Comparison of ENCODE assay signal across 8 cellular contexts in genomic region chr2:199911052-199911876, GRCh38. TPM values are rescaled to one million over a fixed set of nuclear protein-coding genes. Genes with fewer than 3 reads are reported as not detected.
DNase-seq lines count a peak whose midpoint lies in the region; TF ChIP-seq lines count a peak whose summit lies in the region.

C2orf69 (plus strand) TSS chr2:199911293; CDS start chr2:199911439, 146 bp downstream.

- H3K27ac Mint-ChIP-seq in H9, result peak within 1 kb of the TSS; percentile 98 to 99 (median 98)

- TF ChIP-seq CTCF in H9 (conservative IDR thresholded peaks at IDR 0.05), result no peak
- TF ChIP-seq CTCF in fibroblast of villous mesenchyme (IDR thresholded peaks at IDR 0.05; ENCODE audit: insufficient read depth, low read depth, low read length), result no peak
- peak; percentile 43 for TF ChIP-seq CTCF in neural cell (IDR thresholded peaks at IDR 0.05; ENCODE audit: poor library complexity, severe bottlenecking)
- TF ChIP-seq CTCF in stomach (IDR thresholded peaks at IDR 0.05), result peak in 1 of 7 experiments; percentile 4

- H3K4ac ChIP-seq in H9 (ENCODE audit: low read depth, low read length), result no peak within 1 kb of the TSS; the same call in 1 of the 2 replicates

- H3K9ac ChIP-seq in H9 (ENCODE audit: extremely low read depth, insufficient read length, low read length) (peak within 1 kb of the TSS; percentile 83), neural cell (ENCODE audit: low read length) (peak within 1 kb of the TSS; percentile 99)

- peaks cover 11 to 12% of the 10 kb centered on the region in 2 experiments for H3K9me3 Mint-ChIP-seq in H9

- peaks cover 3% of the 10 kb centered on the region for H3K79me1 ChIP-seq in H9 (ENCODE audit: insufficient read depth, low read depth, low read length, poor library complexity, severe bottlenecking)

- no peak within 1 kb of the TSS for H2AK5ac ChIP-seq in H9 (ENCODE audit: insufficient read length, low read length)

- H2BK20ac ChIP-seq in H9 (ENCODE audit: low read depth, low read length, poor library complexity, severe bottlenecking), result no peak within 1 kb of the TSS

- H3K4me2 ChIP-seq in H9 (ENCODE audit: insufficient read depth, insufficient read length, low read length) (peak within 1 kb of the TSS; percentile 76), neural cell (ENCODE audit: low read length) (peak within 1 kb of the TSS; percentile 79)

- peak within 1 kb of the TSS; percentile 73 for H3K27ac ChIP-seq in H9 (ENCODE audit: insufficient read length, low read depth, low read length)
- H3K27ac ChIP-seq in neural cell (ENCODE audit: low read length), result peak within 1 kb of the TSS; percentile 98
- peak within 1 kb of the TSS; percentile 94 to 100 (median 98) for H3K27ac ChIP-seq in stomach

- H2BK5ac ChIP-seq in H9 (ENCODE audit: insufficient read length, low read length), result no peak within 1 kb of the TSS

- TF ChIP-seq RAD21 in neural cell (conservative IDR thresholded peaks at IDR 0.05), result no peak

- H3K9me2 ChIP-seq in neural cell (ENCODE audit: insufficient read depth, low read length), result no peaks in the 10 kb centered on the region

- H3K9me3 ChIP-seq in H9 (ENCODE audit: control insufficient read depth, low read depth, low read length), result peaks cover 7% of the 10 kb centered on the region
- H3K9me3 ChIP-seq in MG63, result peaks cover under 1% of the 10 kb centered on the region; the same call in 1 of the 2 replicates
- H3K9me3 ChIP-seq in neural cell (ENCODE audit: low read length), result no peaks in the 10 kb centered on the region
- no peaks in the 10 kb centered on the region for H3K9me3 ChIP-seq in stomach

- peak within 1 kb of the TSS; percentile 97 to 98 for H3K4me3 Mint-ChIP-seq in H9

- H3K18ac ChIP-seq in H9 (ENCODE audit: insufficient read length, low read depth, low read length), result peak within 1 kb of the TSS; percentile 94

- H2BK12ac ChIP-seq in H9 (ENCODE audit: insufficient read length, low read depth, low read length), result peak within 1 kb of the TSS; percentile 78

- H3K79me2 ChIP-seq in H9 (ENCODE audit: insufficient read depth, low read length), result peaks cover 28% of the 10 kb centered on the region; the same call in 1 of the 2 replicates
- H3K79me2 ChIP-seq in neural cell (replicated peaks; ENCODE audit: insufficient read depth, low read length), result peaks cover 37% of the 10 kb centered on the region

- no peaks in the 10 kb centered on the region for H3F3A ChIP-seq in neural cell (ENCODE audit: insufficient read depth, low read length, poor library complexity, severe bottlenecking)

- H3K27me3 Mint-ChIP-seq in H9 (ENCODE audit: low read depth), result no peaks in the 10 kb centered on the region; the same call in 1 of the 2 replicates

- WGBS in H9 (ENCODE audit: extremely low coverage, insufficient read length, low lambda C conversion rate), result no CpG with 5 or more reads among the region's 85 CpGs
- WGBS in stomach, 5 donors, result 0% methylated on average over 34 to 85 of the region's 85 CpGs

- no peak within 1 kb of the TSS for H4K8ac ChIP-seq in H9 (replicated peaks; ENCODE audit: insufficient read length, low read depth, low read length)

- peaks cover 17 to 27% of the 10 kb centered on the region in 2 experiments for H3K4me1 Mint-ChIP-seq in H9

- peaks cover 25 to 32% (median 28%) of the 10 kb centered on the region in 3 experiments for H3K36me3 Mint-ChIP-seq in H9 (ENCODE audit: insufficient read depth in 1 of 3, low read depth in 3 of 3)

- H3T11ph ChIP-seq in H9 (ENCODE audit: low read length), result peak within 1 kb of the TSS; percentile 1

- no peak within 1 kb of the TSS for H2BK120ac ChIP-seq in H9 (ENCODE audit: low read depth, low read length, poor library complexity, severe bottlenecking)

- H3K27me3 ChIP-seq in H9 (ENCODE audit: insufficient read depth, low read length), result no peaks in the 10 kb centered on the region
- no peaks in the 10 kb centered on the region for H3K27me3 ChIP-seq in MG63
- no peaks in the 10 kb centered on the region for H3K27me3 ChIP-seq in neural cell (ENCODE audit: insufficient read depth, low read depth, low read length)
- H3K27me3 ChIP-seq in stomach, result no peaks in the 10 kb centered on the region

- no peak within 1 kb of the TSS for H4K91ac ChIP-seq in H9 (ENCODE audit: insufficient read length, low read depth, low read length)

- H3K36me3 ChIP-seq in MG63, result peaks cover 24% of the 10 kb centered on the region
- no peaks in the 10 kb centered on the region for H3K36me3 ChIP-seq in neural cell (ENCODE audit: insufficient read depth, low read length)
- H3K36me3 ChIP-seq in stomach, result peaks cover 0 to 4% (median 4%) of the 10 kb centered on the region in 4 donors

- H3K56ac ChIP-seq in H9 (ENCODE audit: insufficient read length, low read depth, low read length), result no peak within 1 kb of the TSS

- H3K4me1 ChIP-seq in H9 (ENCODE audit: insufficient read depth, low read length) (no peaks in the 10 kb centered on the region; the same call in 1 of the 2 replicates), stomach (peaks cover 14 to 39% (median 31%) of the 10 kb centered on the region in 4 donors)

- H4K20me1 ChIP-seq in H9 (ENCODE audit: control insufficient read depth, insufficient read depth, insufficient read length) (no peaks in the 10 kb centered on the region), neural cell (ENCODE audit: insufficient read depth) (no peaks in the 10 kb centered on the region)

- peak; percentile 98 for DNase-seq in ELR (ENCODE audit: low read depth)
- peak; percentile 99 for DNase-seq in H9
- peak; percentile 97 for DNase-seq in MG63
- peak; percentile 93 for DNase-seq in SIG-M5 (lab: John Stamatoyannopoulos, UW)
- peak; percentile 68 for DNase-seq in activated gamma-delta T cell (lab: John Stamatoyannopoulos, UW)
- peak; percentile 99 for DNase-seq in fibroblast of villous mesenchyme (ENCODE audit: low read depth)
- peak; percentile 97 for DNase-seq in stomach

- H3K14ac ChIP-seq in H9 (ENCODE audit: insufficient read depth, low read length), result peak within 1 kb of the TSS; percentile 95

- intact Hi-C loops in stomach (cut with DNase I; ENCODE audit: low total_unique reads), result no loop called here

- peak within 1 kb of the TSS; percentile 40; the same call in 1 of the 2 replicates for H2BK15ac ChIP-seq in H9 (ENCODE audit: low read depth, low read length)

- peak in 1 of 4 donors; percentile 79 for TF ChIP-seq POLR2A in stomach (IDR thresholded peaks at IDR 0.05)

- TF ChIP-seq EP300 in neural cell (conservative IDR thresholded peaks at IDR 0.05; ENCODE audit: poor library complexity, severe bottlenecking) (peak; percentile 82), stomach (IDR thresholded peaks at IDR 0.05) (no peak)

- peak within 1 kb of the TSS; percentile 50 for H2AFZ ChIP-seq in H9 (ENCODE audit: low read length)
- peak within 1 kb of the TSS; percentile 99 for H2AFZ ChIP-seq in neural cell (ENCODE audit: low read depth, low read length)

- H4K5ac ChIP-seq in H9 (ENCODE audit: insufficient read length, low read depth, low read length), result no peak within 1 kb of the TSS

- H3K23ac ChIP-seq in H9 (ENCODE audit: insufficient read length, low read depth, low read length), result no peak within 1 kb of the TSS

- H3K4me3 ChIP-seq in MG63, result peak within 1 kb of the TSS; percentile 82
- H3K4me3 ChIP-seq in fibroblast of villous mesenchyme (ENCODE audit: low read depth, low read length), result peak within 1 kb of the TSS; percentile 88
- H3K4me3 ChIP-seq in neural cell (ENCODE audit: low read length), result peak within 1 kb of the TSS; percentile 100
- H3K4me3 ChIP-seq in stomach, result peak within 1 kb of the TSS; percentile 69 to 95 (median 80)

- H3K23me2 ChIP-seq in H9 (ENCODE audit: insufficient read length, low read depth, low read length, poor library complexity, severe bottlenecking), result peaks cover 10% of the 10 kb centered on the region

TF ChIP-seq in neural cell, 6 proteins besides CTCF, POLR2A, EP300 and RAD21:
- TF ChIP-seq MXI1 (conservative IDR thresholded peaks at IDR 0.05; ENCODE audit: poor library complexity, severe bottlenecking) (peak; percentile 98), POLR2AphosphoS5 (IDR thresholded peaks at IDR 0.05) (peak; percentile 90), REST (IDR thresholded peaks at IDR 0.05; ENCODE audit: borderline replicate concordance) (peak; percentile 72), EZH2 (IDR thresholded peaks at IDR 0.05; ENCODE audit: borderline replicate concordance, insufficient read depth, low read length, poor library complexity, severe bottlenecking) (no peak), SMC3 (conservative IDR thresholded peaks at IDR 0.05; ENCODE audit: poor library complexity) (peak; percentile 52), TAF1 (IDR thresholded peaks at IDR 0.05; ENCODE audit: low read depth) (peak; percentile 90)
TF ChIP-seq in neural cell: peak in this region for 5.

RNA-seq across cellular contexts. Expression of gene C2orf69, which starts in this region (rescaled TPM):
- total RNA-seq in H9 (2021), result 22.0 and 22.6 TPM in 2 replicates
- 4.6 and 9.9 TPM in 2 replicates for total RNA-seq in MG63 (2014; rRNA removed; shearing (Covaris generic); ENCODE audit: low replicate concordance)
- 9.7 and 16.4 TPM in 2 replicates for total RNA-seq in fibroblast of villous mesenchyme
- polyA plus RNA-seq in neural cell, result 13.8 and 17.3 TPM in 2 replicates
- polyA minus RNA-seq in neural cell, result 30.2 and 33.0 TPM in 2 replicates
- 10 to 100 TPM in 3 of 5 donors, 1 to 10 TPM in 2; 2.0 to 29.8 (median 15.4) TPM for total RNA-seq in stomach
- polyA plus RNA-seq in stomach, result 1 to 10 TPM; 3.9 to 9.5 (median 5.1) TPM

Comparison
In these comparisons a context has a peak if more than half of its experiments do, and no peak if none do; other contexts are left out.
1. Peak in every context shown above with its lines: DNase-seq, H3K4me3 ChIP-seq and H3K27ac ChIP-seq.